In the genomic region with DNA sequence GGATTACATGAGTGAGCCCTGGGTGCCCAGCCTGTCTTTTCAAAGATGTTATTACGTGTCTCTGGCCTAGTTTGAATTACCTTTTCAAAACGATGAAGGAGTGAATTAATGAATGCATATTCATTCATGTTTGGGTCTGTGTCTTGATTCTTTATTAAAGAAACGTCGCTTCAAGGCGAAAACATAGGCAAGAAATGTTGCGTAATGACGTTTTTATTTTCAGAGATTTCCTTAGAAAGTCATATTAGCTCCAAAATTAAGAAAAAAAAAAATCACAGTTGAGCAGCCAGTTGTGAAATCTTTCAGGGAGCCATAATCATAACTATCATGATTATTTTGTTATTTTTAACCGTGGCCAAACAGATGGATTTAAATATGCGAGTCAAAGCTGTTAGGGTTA, we compare ENCODE assay signal across 26 cellular contexts. TPM values are rescaled to one million over a fixed set of nuclear protein-coding genes. Genes with fewer than 3 reads are reported as not detected.
A peak's percentile ranks its signal among the peaks of the same experiment; 100 is the strongest.
DNase-seq lines count a peak whose midpoint lies in the region; ATAC-seq, FAIRE-seq and TF ChIP-seq lines count a peak whose summit lies in the region.
"Had no signal": no experiment of that assay in that cellular context is flagged by ENCODE, and none has a peak within 500 bp of the region (broad histone marks: within the 10 kb centered on the region; RNA-seq: fewer than 3 reads in every experiment).

No MANE protein-coding gene starts in this region.

- H4K91ac ChIP-seq in trophoblast cell (ENCODE audit: low read depth, low read length) = no peak overlapping the region

- CTCF ChIA-PET in A549 (lab: Yijun Ruan, JAX) = interaction anchor here (1.5 kb wide), 1 partner anchor 30 kb away, joined by 3 read pairs; no protein-coding TSS in a partner anchor

- peak overlapping the region; percentile 88 for H3K4ac ChIP-seq in trophoblast cell (ENCODE audit: low read depth, low read length)

- H3K4me1 ChIP-seq in A549 = peaks cover 29% of the 10 kb centered on the region
- H3K4me1 ChIP-seq in BLaER1 treated with 17β-estradiol and CSF1 and Interleukin-3, amounts not matched to agents 10 nM and 100 nM = peaks cover 32 to 84% (median 72%) of the 10 kb centered on the region in 10 experiments
- H3K4me1 ChIP-seq in trophoblast cell (ENCODE audit: control insufficient read depth in 1 of 2, insufficient read depth in 2 of 2, low read length in 2 of 2) = peaks cover 9 to 10% of the 10 kb centered on the region in 2 experiments
- H3K4me1 ChIP-seq: BE2C had no signal

- peaks cover 16% of the 10 kb centered on the region for H3K79me2 ChIP-seq in trophoblast cell (ENCODE audit: control insufficient read depth, insufficient read depth, low read length, poor library complexity)

- TF ChIP-seq CTCF in A549 (IDR thresholded peaks at IDR 0.05) (no peak), brain (conservative IDR thresholded peaks at IDR 0.05) (no peak)

- no peaks in the 10 kb centered on the region for H3K9me3 ChIP-seq in A549
- no peaks in the 10 kb centered on the region for H3K9me3 ChIP-seq in BLaER1 treated with 17β-estradiol and CSF1 and Interleukin-3, amounts not matched to agents 10 nM and 100 nM (replicated peaks in 1 of 11)
- no peaks in the 10 kb centered on the region for H3K9me3 ChIP-seq in trophoblast cell (ENCODE audit: insufficient read depth, low read depth, low read length)
- H3K9me3 ChIP-seq: BE2C, SJCRH30 had no signal

- H3K79me1 ChIP-seq in trophoblast cell (ENCODE audit: low read length) = peaks cover 16% of the 10 kb centered on the region

- no peaks in the 10 kb centered on the region for H4K20me1 ChIP-seq in BLaER1 treated with 17β-estradiol and CSF1 and Interleukin-3, amounts not matched to agents 10 nM and 100 nM

- POLR2A ChIA-PET in A549 (lab: Yijun Ruan, JAX) = no interaction called here

- no peak overlapping the region for H3K27ac Mint-ChIP-seq in brain
- H3K27ac Mint-ChIP-seq: CD4-positive, CD25-positive, alpha-beta regulatory T cell had no signal

- H4K12ac ChIP-seq in trophoblast cell (ENCODE audit: low read depth, low read length) = no peak overlapping the region

- H3K4me3 Mint-ChIP-seq in brain = peak overlapping the region in 3 of 5 experiments; percentile 37 to 50 (median 38)

- no peak overlapping the region for H3K27ac ChIP-seq in A549
- peak overlapping the region in 5 of 11 experiments; percentile 12 to 39 (median 23); a peak in 7 of 22 replicates for H3K27ac ChIP-seq in BLaER1 treated with 17β-estradiol and CSF1 and Interleukin-3, amounts not matched to agents 10 nM and 100 nM
- no peak overlapping the region for H3K27ac ChIP-seq in trophoblast cell (ENCODE audit: low read depth, low read length)
- H3K27ac ChIP-seq: PC-9, SJCRH30 had no signal

- H4K8ac ChIP-seq in trophoblast cell (ENCODE audit: low read depth, low read length) = no peak overlapping the region

- H3K14ac ChIP-seq in trophoblast cell (ENCODE audit: low read length) = no peak overlapping the region

- H2BK12ac ChIP-seq in trophoblast cell (ENCODE audit: low read length) = no peak overlapping the region

- peak overlapping the region in 1 of 11 experiments; percentile 1; a peak in 1 of 22 replicates for H3K9ac ChIP-seq in BLaER1 treated with 17β-estradiol and CSF1 and Interleukin-3, amounts not matched to agents 10 nM and 100 nM
- no peak overlapping the region for H3K9ac ChIP-seq in trophoblast cell (ENCODE audit: low read length)

- no peak overlapping the region for H3K4me2 ChIP-seq in A549
- H3K4me2 ChIP-seq in BLaER1 treated with 17β-estradiol and CSF1 and Interleukin-3, amounts not matched to agents 10 nM and 100 nM = peak overlapping the region in 10 of 11 experiments; percentile 21 to 89 (median 80); a peak in 20 of 22 replicates
- no peak overlapping the region for H3K4me2 ChIP-seq in trophoblast cell (ENCODE audit: low read length)
- H3K4me2 ChIP-seq: PC-9 had no signal

- no peak overlapping the region for H2AK5ac ChIP-seq in trophoblast cell (ENCODE audit: low read length)

- no peak overlapping the region for H3K18ac ChIP-seq in trophoblast cell (ENCODE audit: low read length)

- H3K4me1 Mint-ChIP-seq in brain = peaks cover 68% of the 10 kb centered on the region

- no peak for TF ChIP-seq EP300 in A549 (IDR thresholded peaks at IDR 0.05)

- H3K9me3 Mint-ChIP-seq in brain = no peaks in the 10 kb centered on the region
- H3K9me3 Mint-ChIP-seq: CD4-positive, CD25-positive, alpha-beta regulatory T cell had no signal

- H2BK5ac ChIP-seq in trophoblast cell (ENCODE audit: low read depth, low read length, poor library complexity) = no peak overlapping the region

- DNase-seq in A549 (ENCODE audit: low read depth in 1 of 2, low spot score in 1 of 2) = no peak
- DNase-seq in trophoblast cell = no peak
- DNase-seq in dedifferentiated amniotic fluid mesenchymal stem cell (ENCODE audit: extremely low spot score) = no peak
- no peak for DNase-seq in NCI-H2196 (lab: John Stamatoyannopoulos, UW; ENCODE audit: unreplicated experiment)
- no peak for DNase-seq in kidney tubule cell (ENCODE audit: low spot score)
- DNase-seq: ACHN; BE2C; CD4-positive, CD25-positive, alpha-beta regulatory T cell; DMS153; DND-41; Kasumi-1; MV-4-11; NCI-H1105 treated with DMSO at 0.1 percent for 48 hours; NCI-H2029; NCI-H226; NCI-H510A; NCI-H748 treated with DMSO at 0.1 percent for 48 hours; PC-9; SJCRH30 had no signal

- H3K36me3 ChIP-seq in BLaER1 treated with 17β-estradiol and CSF1 and Interleukin-3, amounts not matched to agents 10 nM and 100 nM = peaks cover 0 to 7% (median 0%) of the 10 kb centered on the region in 11 experiments; a peak in 1 of 22 replicates
- peaks cover 3 to 7% of the 10 kb centered on the region in 2 experiments for H3K36me3 ChIP-seq in trophoblast cell (ENCODE audit: control insufficient read depth in 1 of 2, insufficient read depth in 2 of 2, low read length in 2 of 2)
- H3K36me3 ChIP-seq: BE2C, SJCRH30 had no signal

- H2BK120ac ChIP-seq in trophoblast cell (ENCODE audit: insufficient read depth, low read length, poor library complexity) = no peak overlapping the region

- WGBS in A549 (ENCODE audit: missing lambda C conversion rate) = 88% methylated on average over 9 of the region's 9 CpGs
- WGBS in trophoblast cell (ENCODE audit: extremely low coverage, insufficient coverage, insufficient read length) = no CpG with 5 or more reads among the region's 9 CpGs

- H3K27me3 ChIP-seq in BLaER1 treated with 17β-estradiol and CSF1 and Interleukin-3, amounts not matched to agents 10 nM and 100 nM = no peaks in the 10 kb centered on the region
- H3K27me3 ChIP-seq in trophoblast cell (ENCODE audit: insufficient read depth, low read length) = no peaks in the 10 kb centered on the region
- H3K27me3 ChIP-seq: BE2C, SJCRH30 had no signal

- no peak for ATAC-seq in A549
- no peak for ATAC-seq in GM18505 (IDR thresholded peaks at IDR 0.05; ENCODE audit: unreplicated experiment)
- ATAC-seq: HCT116, Right ventricle myocardium inferior had no signal

- peaks cover 7% of the 10 kb centered on the region for H3K36me3 Mint-ChIP-seq in brain
- H3K36me3 Mint-ChIP-seq: CD4-positive, CD25-positive, alpha-beta regulatory T cell had no signal

- H2AFZ ChIP-seq in trophoblast cell (ENCODE audit: insufficient read depth, low read length, poor library complexity) = no peak overlapping the region
- H2AFZ ChIP-seq: PC-9 had no signal

- TF ChIP-seq POLR2A in A549 (IDR thresholded peaks at IDR 0.05; ENCODE audit: low read length) (no peak), GM18505 (IDR thresholded peaks at IDR 0.05; ENCODE audit: borderline replicate concordance, extremely low read depth, insufficient read depth, insufficient read length) (no peak)

- TF ChIP-seq RAD21 in A549 (conservative IDR thresholded peaks at IDR 0.05 in 1 of 2, IDR thresholded peaks at IDR 0.05 in 1 of 2) = no peak

- no peak for FAIRE-seq in A549 (lab: Jason Lieb, UNC)
- FAIRE-seq: GM12892, GM19239 had no signal

- H3K23ac ChIP-seq in trophoblast cell (ENCODE audit: low read length) = no peak overlapping the region

- H3K4me3 ChIP-seq in A549 = no peak overlapping the region
- H3K4me3 ChIP-seq in BLaER1 treated with 17β-estradiol and CSF1 and Interleukin-3, amounts not matched to agents 10 nM and 100 nM = no peak overlapping the region
- no peak overlapping the region for H3K4me3 ChIP-seq in trophoblast cell (ENCODE audit: low read depth, low read length)
- H3K4me3 ChIP-seq: PC-9, SJCRH30 had no signal

- H3K27me3 Mint-ChIP-seq in brain = peaks cover 19% of the 10 kb centered on the region

TF ChIP-seq in A549, 52 proteins besides CTCF, POLR2A, EP300 and RAD21:
- TF ChIP-seq MAFK (IDR thresholded peaks at IDR 0.05; ENCODE audit: partially characterized antibody) (no peak), CEBPB (IDR thresholded peaks at IDR 0.05) (peak; percentile 44 to 59; a peak in 3 of 4 replicates)
TF ChIP-seq in A549: peak in this region for 1.

RNA-seq across cellular contexts. Expression of gene PPFIBP1, which starts 3.5 kb away (rescaled TPM):
- 85.3 and 89.0 TPM in 2 replicates for polyA plus RNA-seq in A549 (2011; rRNA removed)
- 13.6 and 14.2 TPM in 2 replicates for polyA plus RNA-seq in A549 (2012; cell fraction: cytosol; rRNA removed)
- 13.3 and 25.1 TPM in 2 replicates for polyA plus RNA-seq in A549 (2012; cell fraction: nucleus; rRNA removed)
- 24.8 to 31.4 TPM (median 29.8 TPM) in 3 replicates for polyA plus RNA-seq in A549 (2017; fragmentation: RNase III; extraction: RNeasy Plus Mini Kit Qiagen cat#74134 plus additional on column Dnase treatment)
- polyA minus RNA-seq in A549 (2011; rRNA and poly(A)+ RNA removed) = 87.7 and 105 TPM in 2 replicates
- 7.9 TPM for polyA plus RNA-seq in brain (ENCODE audit: insufficient read depth, low read depth, low replicate concordance)
- polyA plus RNA-seq in trophoblast cell (2013) = 104 and 107 TPM in 2 replicates

Comparison
In these comparisons a context has a peak if more than half of its experiments do, and no peak if none do; other contexts are left out.
1. H3K4me2 ChIP-seq: peak in BLaER1 treated with 17β-estradiol and CSF1 and Interleukin-3, amounts not matched to agents 10 nM and 100 nM (10 of 11); none in A549 (single experiment) and trophoblast cell (single experiment).